Comparison of ENCODE assay signal across 2 cellular contexts in the genomic region with DNA sequence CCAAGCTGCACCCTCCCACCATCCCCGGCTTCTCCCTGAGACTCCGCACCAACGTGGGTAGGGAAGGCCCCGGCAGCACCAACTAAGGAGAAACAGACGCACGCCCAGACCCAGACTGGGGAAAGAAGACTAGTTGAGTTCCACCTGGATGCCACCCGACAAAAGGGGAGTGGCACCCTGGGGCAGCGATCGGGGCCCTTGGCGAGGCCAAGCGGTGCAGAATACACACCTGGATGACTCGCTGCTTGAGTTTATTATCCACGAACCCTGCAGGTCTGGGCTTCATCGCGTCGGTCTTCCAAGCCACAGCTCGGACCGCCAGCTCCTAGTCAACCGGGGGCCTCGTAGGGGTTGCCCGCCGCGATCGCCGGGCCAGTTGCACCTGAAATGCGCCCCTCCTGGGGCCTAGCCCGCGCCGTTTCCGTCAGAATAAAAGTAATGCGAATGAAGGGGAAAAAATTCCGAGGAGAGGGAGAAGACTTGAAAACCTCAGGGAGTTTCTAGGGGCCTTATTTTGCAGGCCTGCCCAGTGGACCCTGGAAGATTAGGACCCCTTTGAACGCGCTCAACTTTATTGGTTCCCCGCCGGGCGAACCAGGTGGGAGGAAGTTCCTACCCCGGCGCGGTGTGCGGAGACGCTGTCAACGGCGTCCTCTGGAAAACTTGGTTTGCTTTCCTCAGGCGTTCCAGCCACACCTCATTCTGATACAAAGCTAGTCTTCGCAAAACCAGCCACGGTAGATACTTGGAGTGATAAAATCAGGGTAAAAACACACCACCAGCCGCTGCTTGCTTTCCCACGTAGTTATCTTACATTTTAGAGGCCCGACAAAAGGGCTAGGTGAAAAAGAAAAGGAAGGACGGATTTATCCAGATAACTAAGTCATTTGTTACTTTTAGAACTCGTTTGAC.
TF ChIP-seq lines count a peak whose summit lies in the region.

NVL (minus strand) TSS at position 331 of the 912 bp plus-strand sequence; CDS start at position 286, 45 bp downstream.

TF ChIP-seq in HCT116, 20 proteins besides CTCF, POLR2A, EP300 and RAD21 (continued from another document):
- TF ChIP-seq ZBTB33 (IDR thresholded peaks at IDR 0.05; ENCODE audit: extremely low read depth, insufficient replicate concordance, low read length) (no peak), ZNF274 (IDR thresholded peaks at IDR 0.05; ENCODE audit: low read depth, low read length) (no peak), SP1 (IDR thresholded peaks at IDR 0.05; ENCODE audit: low read depth) (peak; percentile 73), YY1 (IDR thresholded peaks at IDR 0.05; ENCODE audit: extremely low read depth, insufficient replicate concordance, low read depth, low read length) (peak; percentile 57), FOSL1 (IDR thresholded peaks at IDR 0.05; ENCODE audit: low read depth) (no peak), SIN3A (IDR thresholded peaks at IDR 0.05; ENCODE audit: low read depth) (peak; percentile 74), ELF1 (IDR thresholded peaks at IDR 0.05; ENCODE audit: borderline replicate concordance, low read depth) (no peak), POLR2AphosphoS5 (IDR thresholded peaks at IDR 0.05; ENCODE audit: low read depth, low read length) (peak; percentile 74), ZFX (IDR thresholded peaks at IDR 0.05) (peak; percentile 36; the same call in 1 of the 2 replicates), EZH2phosphoT487 (IDR thresholded peaks at IDR 0.05; ENCODE audit: borderline replicate concordance) (no peak), REST (IDR thresholded peaks at IDR 0.05; ENCODE audit: low read depth) (no peak), TCF7L2 (IDR thresholded peaks at IDR 0.05; ENCODE audit: borderline replicate concordance, extremely low read depth, insufficient read depth, insufficient read length) (no peak)
- TF ChIP-seq, protein P1, sequence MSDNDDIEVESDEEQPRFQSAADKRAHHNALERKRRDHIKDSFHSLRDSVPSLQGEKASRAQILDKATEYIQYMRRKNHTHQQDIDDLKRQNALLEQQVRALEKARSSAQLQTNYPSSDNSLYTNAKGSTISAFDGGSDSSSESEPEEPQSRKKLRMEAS (IDR thresholded peaks at IDR 0.05) = peak; percentile 89
- TF ChIP-seq, protein P2, sequence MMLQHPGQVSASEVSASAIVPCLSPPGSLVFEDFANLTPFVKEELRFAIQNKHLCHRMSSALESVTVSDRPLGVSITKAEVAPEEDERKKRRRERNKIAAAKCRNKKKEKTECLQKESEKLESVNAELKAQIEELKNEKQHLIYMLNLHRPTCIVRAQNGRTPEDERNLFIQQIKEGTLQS (IDR thresholded peaks at IDR 0.05) = no peak

TF ChIP-seq in neural cell, 6 proteins besides CTCF, POLR2A, EP300 and RAD21 (continued from another document):
- no peak for TF ChIP-seq REST (IDR thresholded peaks at IDR 0.05; ENCODE audit: borderline replicate concordance)
- TF ChIP-seq MXI1 (conservative IDR thresholded peaks at IDR 0.05; ENCODE audit: poor library complexity, severe bottlenecking) = peak; percentile 86
